In the genomic region with DNA sequence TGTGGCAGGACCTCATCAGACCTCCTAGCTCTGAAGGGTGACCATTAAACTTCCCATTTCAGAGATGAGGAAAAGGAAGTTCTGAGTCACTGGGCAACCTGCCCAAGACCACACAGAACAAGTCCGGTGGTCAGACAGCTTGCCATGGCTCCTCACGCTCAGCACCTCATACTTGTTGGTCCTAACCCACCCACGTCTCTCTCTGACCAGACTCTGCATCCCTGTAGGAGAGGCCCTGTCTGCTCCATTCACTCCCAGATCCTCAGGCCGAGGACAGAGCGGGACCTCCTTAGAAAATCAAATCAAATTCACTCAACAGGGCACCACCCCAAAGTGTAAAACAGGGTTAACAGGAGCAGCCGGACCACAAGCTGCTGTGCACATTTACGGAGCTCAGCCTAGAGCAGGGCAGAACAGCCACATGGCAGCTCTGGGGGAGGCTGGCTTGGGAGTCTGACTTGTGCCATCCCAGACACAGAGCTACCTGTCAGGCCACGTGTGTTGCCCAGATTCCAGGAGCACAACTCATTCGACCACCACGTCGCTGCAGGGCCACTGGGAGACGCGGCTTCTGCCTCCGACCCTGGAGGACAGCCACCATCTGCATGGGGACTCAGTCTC, we compare ENCODE assay signal across 9 cellular contexts. TPM values are rescaled to one million over a fixed set of nuclear protein-coding genes. Genes with fewer than 3 reads are reported as not detected.
DNase-seq lines count a peak whose midpoint lies in the region; ATAC-seq and TF ChIP-seq lines count a peak whose summit lies in the region.
"Had no signal": no experiment of that assay in that cellular context is flagged by ENCODE, and none has a peak within 500 bp of the region (broad histone marks: within the 10 kb centered on the region; RNA-seq: fewer than 3 reads in every experiment).

No MANE protein-coding gene starts in this region.

- no peaks in the 10 kb centered on the region for H3K27me3 Mint-ChIP-seq in activated T-helper 17 cell treated with anti-CD3 and anti-CD28 coated beads, Interleukin-2, amount 50 U/mL, for 72 hours

- no peak overlapping the region for H3K27ac ChIP-seq in cardiac muscle cell

- DNase-seq in AG08396 (ENCODE audit: low spot score) (peak; percentile 86), HUDEP-2 (lab: John Stamatoyannopoulos, UW; ENCODE audit: unreplicated experiment in 76 of 76) (peak in 63 of 76 experiments; percentile 8 to 87 (median 46)), cardiac muscle cell (ENCODE audit: low read depth in 1 of 2, low spot score in 1 of 2) (peak in 1 of 2 donors; percentile 91), pulmonary artery endothelial cell (ENCODE audit: low read depth, low spot score) (peak; percentile 88), NCI-H2107 treated with DMSO at 0.1 percent for 48 hours (lab: John Stamatoyannopoulos, UW; ENCODE audit: unreplicated experiment) (no peak)

- peak overlapping the region; percentile 92 for H3K27ac Mint-ChIP-seq in activated T-helper 17 cell treated with anti-CD3 and anti-CD28 coated beads, Interleukin-2, amount 50 U/mL, for 72 hours

- H3K9me3 Mint-ChIP-seq in activated T-helper 17 cell treated with anti-CD3 and anti-CD28 coated beads, Interleukin-2, amount 50 U/mL, for 72 hours: peaks cover 6% of the 10 kb centered on the region

- peaks cover 32% of the 10 kb centered on the region for H3K36me3 Mint-ChIP-seq in activated T-helper 17 cell treated with anti-CD3 and anti-CD28 coated beads, Interleukin-2, amount 50 U/mL, for 72 hours (ENCODE audit: low read depth)

- no peaks in the 10 kb centered on the region for H3K27me3 ChIP-seq in cardiac muscle cell
- H3K27me3 ChIP-seq: pancreas had no signal

- peak overlapping the region; percentile 99 for H3K4me3 ChIP-seq in cardiac muscle cell

- peaks cover 7% of the 10 kb centered on the region for H3K4me1 ChIP-seq in cardiac muscle cell (ENCODE audit: low read depth)

- no peaks in the 10 kb centered on the region for H3K36me3 ChIP-seq in cardiac muscle cell
- H3K36me3 ChIP-seq: pancreas had no signal

- H3K4me1 Mint-ChIP-seq in activated T-helper 17 cell treated with anti-CD3 and anti-CD28 coated beads, Interleukin-2, amount 50 U/mL, for 72 hours: peaks cover 29% of the 10 kb centered on the region

- H3K4me3 Mint-ChIP-seq in activated T-helper 17 cell treated with anti-CD3 and anti-CD28 coated beads, Interleukin-2, amount 50 U/mL, for 72 hours: peak overlapping the region; percentile 91

- no peaks in the 10 kb centered on the region for H3K9me3 ChIP-seq in cardiac muscle cell (ENCODE audit: low read depth)
- H3K9me3 ChIP-seq: pancreas had no signal

- no peak for ATAC-seq in activated T-helper 17 cell treated with anti-CD3 and anti-CD28 coated beads, Interleukin-2, amount 50 U/mL, for 72 hours (replicated peaks)
- ATAC-seq in HG02759 (IDR thresholded peaks at IDR 0.05; ENCODE audit: unreplicated experiment) (no peak), GM19395 (IDR thresholded peaks at IDR 0.05; ENCODE audit: unreplicated experiment) (no peak)

- no peak for TF ChIP-seq CTCF in cardiac muscle cell (IDR thresholded peaks at IDR 0.05; ENCODE audit: low read depth, low read length)

RNA-seq across cellular contexts. Expression of a gene that starts 1.7 kb away (rescaled TPM):
- total RNA-seq in activated T-helper 17 cell treated with anti-CD3 and anti-CD28 coated beads, Interleukin-2, amount 50 U/mL, for 72 hours: 10 to 100 TPM; 23.2 TPM
- total RNA-seq in cardiac muscle cell (28.8 and 32.7 TPM in 2 replicates), pulmonary artery endothelial cell (20.1 and 31.0 TPM in 2 replicates)
- polyA plus RNA-seq in cardiac muscle cell: 47.8 and 52.9 TPM in 2 replicates

RNA-seq across cellular contexts. Expression of a gene that starts 51.7 kb away (rescaled TPM):
- 1 to 10 TPM; 1.3 to 3.8 TPM for total RNA-seq in activated T-helper 17 cell treated with anti-CD3 and anti-CD28 coated beads, Interleukin-2, amount 50 U/mL, for 72 hours
- 0.07 and 0.21 TPM in 2 replicates for total RNA-seq in cardiac muscle cell
- not detected in 2 replicates for polyA plus RNA-seq in cardiac muscle cell
- total RNA-seq in pulmonary artery endothelial cell: 2.1 and 9.0 TPM in 2 replicates
